8 cellular contexts compared by ENCODE assay signal in the genomic region with DNA sequence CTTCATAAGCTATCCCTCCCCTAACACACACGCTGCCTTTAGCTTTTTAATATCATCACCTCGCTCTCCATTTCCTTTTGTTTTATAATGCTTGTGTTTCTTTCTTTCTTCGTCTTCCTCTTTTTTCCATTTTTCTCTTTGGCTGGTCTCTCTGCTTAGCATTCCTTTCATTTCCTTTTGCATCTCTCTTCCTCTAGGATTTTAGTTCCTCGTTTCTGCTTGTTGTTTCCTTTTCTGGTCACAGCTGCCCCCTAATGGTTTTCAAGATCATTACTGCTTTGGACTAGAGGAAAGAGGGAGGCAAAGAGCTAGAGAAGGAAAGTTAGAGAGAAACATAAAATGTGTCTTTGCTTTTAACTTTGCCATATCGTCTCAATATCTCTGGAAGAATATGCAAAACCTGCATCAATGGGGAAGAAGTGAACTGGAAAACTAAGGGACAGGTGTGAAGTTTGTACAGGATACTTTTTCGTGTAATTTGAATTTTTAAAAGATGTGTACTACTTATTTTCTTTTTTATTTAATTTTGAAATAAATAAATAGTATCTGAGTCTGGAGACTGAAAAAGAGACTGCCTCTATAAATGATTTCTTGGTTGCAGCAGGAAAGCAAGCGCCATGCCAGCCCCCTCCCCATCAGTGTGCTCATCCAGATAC. TPM values are rescaled to one million over a fixed set of nuclear protein-coding genes. Genes with fewer than 3 reads are reported as not detected.
DNase-seq lines count a peak whose midpoint lies in the region; ATAC-seq and TF ChIP-seq lines count a peak whose summit lies in the region.

No MANE protein-coding gene starts in this region.

- H3K36me3 Mint-ChIP-seq in CD8-positive, alpha-beta T cell = no peaks in the 10 kb centered on the region
- no peaks in the 10 kb centered on the region for H3K36me3 Mint-ChIP-seq in brain
- H3K36me3 Mint-ChIP-seq in T-cell = no peaks in the 10 kb centered on the region

- POLR2A ChIA-PET in CD8-positive, alpha-beta T cell (lab: Charles Lee) = interaction anchor here (0.6 kb wide), 1 partner anchor 451 kb away, joined by 3 read pairs; no protein-coding TSS in a partner anchor
- POLR2A ChIA-PET in T-cell (lab: Charles Lee) = interaction anchor here (0.6 kb wide), 3 partner anchors 806 to 1773 kb away, joined by 3 to 8 read pairs (median 4); no protein-coding TSS in a partner anchor

- CTCF ChIA-PET in CD8-positive, alpha-beta T cell (lab: Charles Lee) = interaction anchor here (0.8 to 2.4 kb wide), 23 partner anchors 8 to 1415 kb away, joined by 3 to 12 read pairs (median 5); no protein-coding TSS in a partner anchor
- CTCF ChIA-PET in T-cell (lab: Charles Lee) = interaction anchor here (0.5 to 1.6 kb wide), 11 partner anchors 8 to 1352 kb away, joined by 3 to 17 read pairs (median 3); no protein-coding TSS in a partner anchor

- H3K4me1 Mint-ChIP-seq in CD8-positive, alpha-beta T cell (ENCODE audit: low read depth) = no peaks in the 10 kb centered on the region
- H3K4me1 Mint-ChIP-seq in brain (peaks cover 22% of the 10 kb centered on the region), T-cell (peaks cover 0 to 2% (median 0%) of the 10 kb centered on the region in 3 donors)

- H3K27ac ChIP-seq in CD8-positive, alpha-beta T cell (ENCODE audit: low read depth, low read length) = no peak overlapping the region

- intact Hi-C loops in CD8-positive, alpha-beta T cell (cut with DNase I, micrococcal nuclease) = loop anchor here (1.0 to 10.0 kb wide), 9 partner anchors 789 to 1569 kb away; no protein-coding TSS in a partner anchor

- no peak overlapping the region for H3K4me3 ChIP-seq in CD8-positive, alpha-beta T cell (ENCODE audit: low read depth, low read length)
- no peak overlapping the region for H3K4me3 ChIP-seq in HFF-Myc (replicated peaks; ENCODE audit: low read depth, low read length)

- TF ChIP-seq CTCF in CD8-positive, alpha-beta T cell (IDR thresholded peaks at IDR 0.05) = peak; percentile 54
- TF ChIP-seq CTCF in HFF-Myc (IDR thresholded peaks at IDR 0.05; ENCODE audit: low read depth, low read length, missing control alignments) (peak; percentile 67), brain (conservative IDR thresholded peaks at IDR 0.05) (peak; percentile 83 to 86)

- H3K27me3 ChIP-seq in CD8-positive, alpha-beta T cell (ENCODE audit: insufficient read depth, low read length) = no peaks in the 10 kb centered on the region

- no peak overlapping the region for H3K4me3 Mint-ChIP-seq in CD8-positive, alpha-beta T cell
- H3K4me3 Mint-ChIP-seq in brain (no peak overlapping the region), T-cell (no peak overlapping the region)

- no peaks in the 10 kb centered on the region for H3K36me3 ChIP-seq in CD8-positive, alpha-beta T cell (ENCODE audit: insufficient read depth, low read length)

- H3K27ac Mint-ChIP-seq in CD8-positive, alpha-beta T cell = no peak overlapping the region
- H3K27ac Mint-ChIP-seq in brain = no peak overlapping the region
- no peak overlapping the region for H3K27ac Mint-ChIP-seq in T-cell

- no peak for DNase-seq in CD8-positive, alpha-beta T cell
- DNase-seq in HFF-Myc (ENCODE audit: extremely low read depth, low read depth) (no peak), NCI-H526 treated with DMSO at 0.1 percent for 48 hours (lab: John Stamatoyannopoulos, UW) (peak; percentile 44), left lobe of liver (ENCODE audit: low spot score) (no peak), T-cell (no peak)
- no peak for DNase-seq in stimulated activated CD4-positive, alpha-beta T cell treated with anti-CD3 and anti-CD28 coated beads, Interleukin-4, amount 100 ng/mL, for 24 hours

- H3K9me3 Mint-ChIP-seq in CD8-positive, alpha-beta T cell = no peaks in the 10 kb centered on the region
- H3K9me3 Mint-ChIP-seq in brain (peaks cover 0 to 3% (median 0%) of the 10 kb centered on the region in 5 experiments), T-cell (no peaks in the 10 kb centered on the region)

- no peaks in the 10 kb centered on the region for H3K4me1 ChIP-seq in CD8-positive, alpha-beta T cell (ENCODE audit: insufficient read depth, low read length)

- H3K9me3 ChIP-seq in CD8-positive, alpha-beta T cell (ENCODE audit: low read length) = no peaks in the 10 kb centered on the region

- ATAC-seq in CD8-positive, alpha-beta T cell = no peak
- ATAC-seq in left lobe of liver = peak; percentile 81
- no peak for ATAC-seq in HG03442 (IDR thresholded peaks at IDR 0.05; ENCODE audit: unreplicated experiment)
- ATAC-seq in T-cell (replicated peaks in 1 of 4) = no peak

- H3K27me3 Mint-ChIP-seq in CD8-positive, alpha-beta T cell (ENCODE audit: low read depth) = peaks cover 13% of the 10 kb centered on the region
- H3K27me3 Mint-ChIP-seq in brain (peaks cover 2% of the 10 kb centered on the region), T-cell (peaks cover 11 to 13% of the 10 kb centered on the region in 2 donors)

RNA-seq across cellular contexts. Expression of a gene that starts 6.3 kb away (rescaled TPM):
- total RNA-seq in CD8-positive, alpha-beta T cell = not detected
- polyA plus RNA-seq in brain (ENCODE audit: insufficient read depth, low read depth, low replicate concordance) = 10.2 TPM
- total RNA-seq in left lobe of liver (7.7 TPM), T-cell (1 to 10 TPM in 1 of 5 donors, under 1 TPM in 2, not detected in 2; 0.85 to 1.1 (median 0.93) TPM)
